9 cellular contexts compared by ENCODE assay signal in genomic region chr1:209651148-209651547, GRCh38. TPM values are rescaled to one million over a fixed set of nuclear protein-coding genes. Genes with fewer than 3 reads are reported as not detected.
DNase-seq lines count a peak whose midpoint lies in the region; ATAC-seq and TF ChIP-seq lines count a peak whose summit lies in the region.
"Had no signal": no experiment of that assay in that cellular context is flagged by ENCODE, and none has a peak within 500 bp of the region (broad histone marks: within the 10 kb centered on the region; RNA-seq: fewer than 3 reads in every experiment).

No MANE protein-coding gene starts in this region.

- TF ChIP-seq CTCF in GM10266 (IDR thresholded peaks at IDR 0.05; ENCODE audit: control insufficient read depth, insufficient read depth, low read depth, missing control alignments) (no peak), OCI-LY7 (conservative IDR thresholded peaks at IDR 0.05; ENCODE audit: low read length) (no peak)

- CTCF ChIA-PET in OCI-LY7 (lab: Charles Lee; ENCODE audit: unreplicated experiment): no interaction called here

- H4K20me1 ChIP-seq in OCI-LY7 (ENCODE audit: insufficient read depth, low read length): no peaks in the 10 kb centered on the region

- ATAC-seq in HG02870 (IDR thresholded peaks at IDR 0.05; ENCODE audit: unreplicated experiment): peak; percentile 79
- peak; percentile 96 for ATAC-seq in activated naive CD8-positive, alpha-beta T cell treated with anti-CD3 and anti-CD28 coated beads, Interleukin-2, amount 10 ng/mL, durations not matched to agents 7 days and 5 days (ENCODE audit: low read depth)
- peak; percentile 61 for ATAC-seq in left colon
- ATAC-seq in stimulated activated effector memory CD8-positive, alpha-beta T cell treated with anti-CD3 and anti-CD28 coated beads, Interleukin-12 subunit alpha, Interleukin-12 subunit beta, amount 100 ng/mL, for 72 hours: peak; percentile 95

- H3K4me1 Mint-ChIP-seq in activated naive CD8-positive, alpha-beta T cell treated with anti-CD3 and anti-CD28 coated beads, Interleukin-2, amount 10 ng/mL, durations not matched to agents 7 days and 5 days: peaks cover 16% of the 10 kb centered on the region
- H3K4me1 Mint-ChIP-seq in stimulated activated effector memory CD8-positive, alpha-beta T cell treated with anti-CD3 and anti-CD28 coated beads, Interleukin-12 subunit alpha, Interleukin-12 subunit beta, amount 100 ng/mL, for 72 hours: peaks cover 46% of the 10 kb centered on the region
- H3K4me1 Mint-ChIP-seq: neural crest cell had no signal

- no peaks in the 10 kb centered on the region for H3K9me3 Mint-ChIP-seq in activated naive CD8-positive, alpha-beta T cell treated with anti-CD3 and anti-CD28 coated beads, Interleukin-2, amount 10 ng/mL, durations not matched to agents 7 days and 5 days
- H3K9me3 Mint-ChIP-seq in stimulated activated effector memory CD8-positive, alpha-beta T cell treated with anti-CD3 and anti-CD28 coated beads, Interleukin-12 subunit alpha, Interleukin-12 subunit beta, amount 100 ng/mL, for 72 hours: no peaks in the 10 kb centered on the region
- H3K9me3 Mint-ChIP-seq: neural crest cell had no signal

- H3K79me2 ChIP-seq in OCI-LY7 (ENCODE audit: insufficient read depth, low read depth, low read length): no peaks in the 10 kb centered on the region

- intact Hi-C loops in left colon (cut with DNase I, micrococcal nuclease) (no loop called here), OCI-LY7 (cut with micrococcal nuclease; ENCODE audit: unreplicated experiment) (no loop called here)

- BruUV-seq in OCI-LY7 (replicated peaks; lab: Mats Ljungman, UMichigan): no TSS peak

- H3K36me3 ChIP-seq in OCI-LY7 (ENCODE audit: insufficient read depth, low read length): no peaks in the 10 kb centered on the region

- H3K27ac ChIP-seq in OCI-LY7 (ENCODE audit: low read depth, low read length, poor library complexity, severe bottlenecking): no peak overlapping the region

- H3K27ac Mint-ChIP-seq in activated naive CD8-positive, alpha-beta T cell treated with anti-CD3 and anti-CD28 coated beads, Interleukin-2, amount 10 ng/mL, durations not matched to agents 7 days and 5 days: peak overlapping the region; percentile 39
- H3K27ac Mint-ChIP-seq in stimulated activated effector memory CD8-positive, alpha-beta T cell treated with anti-CD3 and anti-CD28 coated beads, Interleukin-12 subunit alpha, Interleukin-12 subunit beta, amount 100 ng/mL, for 72 hours: peak overlapping the region; percentile 74

- H3K9me2 ChIP-seq in OCI-LY7 (ENCODE audit: insufficient read depth, low read length): no peaks in the 10 kb centered on the region

- H2AFZ ChIP-seq in OCI-LY7 (ENCODE audit: low read length): no peak overlapping the region

- no peak overlapping the region for H3K4me2 ChIP-seq in OCI-LY7 (ENCODE audit: low read length)

- POLR2A ChIA-PET in activated naive CD8-positive, alpha-beta T cell treated with anti-CD3 and anti-CD28 coated beads, Interleukin-2, amount 10 ng/mL, durations not matched to agents 7 days and 5 days (lab: Charles Lee): no interaction called here
- POLR2A ChIA-PET in OCI-LY7 (lab: Charles Lee): interaction anchor here (0.5 kb wide), 1 partner anchor 9 kb away, joined by 3 read pairs; no protein-coding TSS in a partner anchor

- H3K4me1 ChIP-seq in OCI-LY7 (ENCODE audit: insufficient read depth, low read length, poor library complexity, severe bottlenecking): no peaks in the 10 kb centered on the region

- no peak overlapping the region for H3K4me3 Mint-ChIP-seq in activated naive CD8-positive, alpha-beta T cell treated with anti-CD3 and anti-CD28 coated beads, Interleukin-2, amount 10 ng/mL, durations not matched to agents 7 days and 5 days
- H3K4me3 Mint-ChIP-seq in stimulated activated effector memory CD8-positive, alpha-beta T cell treated with anti-CD3 and anti-CD28 coated beads, Interleukin-12 subunit alpha, Interleukin-12 subunit beta, amount 100 ng/mL, for 72 hours: no peak overlapping the region
- H3K4me3 Mint-ChIP-seq: neural crest cell had no signal

- no peaks in the 10 kb centered on the region for H3K9me3 ChIP-seq in OCI-LY7 (ENCODE audit: low read length)

- DNase-seq in GM10266 (ENCODE audit: extremely low spot score) (peak; percentile 50), RPMI7951 (ENCODE audit: low read depth) (peak; percentile 92), left colon (peak; percentile 75 to 88), NCI-H526 (lab: John Stamatoyannopoulos, UW) (no peak), OCI-LY7 (ENCODE audit: low spot score) (no peak)
- peak; percentile 55 for DNase-seq in activated naive CD8-positive, alpha-beta T cell treated with anti-CD3 and anti-CD28 coated beads, Interleukin-2, amount 10 ng/mL, durations not matched to agents 7 days and 5 days
- peak; percentile 44 to 78 for DNase-seq in stimulated activated effector memory CD8-positive, alpha-beta T cell treated with anti-CD3 and anti-CD28 coated beads, Interleukin-12 subunit alpha, Interleukin-12 subunit beta, amount 100 ng/mL, for 72 hours (ENCODE audit: low spot score in 2 of 2)

- H3K27me3 Mint-ChIP-seq in activated naive CD8-positive, alpha-beta T cell treated with anti-CD3 and anti-CD28 coated beads, Interleukin-2, amount 10 ng/mL, durations not matched to agents 7 days and 5 days: peaks cover 3% of the 10 kb centered on the region

- no peak overlapping the region for H3K4me3 ChIP-seq in OCI-LY7 (ENCODE audit: low read depth, low read length, poor library complexity, severe bottlenecking)

- no peaks in the 10 kb centered on the region for H3K36me3 Mint-ChIP-seq in activated naive CD8-positive, alpha-beta T cell treated with anti-CD3 and anti-CD28 coated beads, Interleukin-2, amount 10 ng/mL, durations not matched to agents 7 days and 5 days
- no peaks in the 10 kb centered on the region for H3K36me3 Mint-ChIP-seq in stimulated activated effector memory CD8-positive, alpha-beta T cell treated with anti-CD3 and anti-CD28 coated beads, Interleukin-12 subunit alpha, Interleukin-12 subunit beta, amount 100 ng/mL, for 72 hours

RNA-seq across cellular contexts. Expression of gene LAMB3, which starts 1.1 kb away (rescaled TPM):
- 20.2 and 22.5 TPM in 2 replicates for total RNA-seq in RPMI7951 (2014; rRNA removed; shearing (Covaris generic))
- total RNA-seq in activated naive CD8-positive, alpha-beta T cell treated with anti-CD3 and anti-CD28 coated beads, Interleukin-2, amount 10 ng/mL, durations not matched to agents 7 days and 5 days: under 1 TPM; 0.83 to 0.96 TPM
- total RNA-seq in left colon (100 to 1,000 TPM in 1 of 2 donors, 10 to 100 TPM in 1; 85.2 to 136 TPM), OCI-LY7 (2022) (0.17 and 0.46 TPM in 2 replicates)
- 0.41 TPM in 1 of 2 replicates, not detected in the other for total RNA-seq in OCI-LY7 (2014; rRNA removed; shearing (Covaris generic))
- total RNA-seq: neural crest cell had no signal

RNA-seq across cellular contexts. Expression of gene G0S2, which starts 24.1 kb away (rescaled TPM):
- total RNA-seq in RPMI7951 (2014; rRNA removed; shearing (Covaris generic)): 20.9 and 31.5 TPM in 2 replicates
- under 1 TPM; 0.37 to 0.47 TPM for total RNA-seq in activated naive CD8-positive, alpha-beta T cell treated with anti-CD3 and anti-CD28 coated beads, Interleukin-2, amount 10 ng/mL, durations not matched to agents 7 days and 5 days
- total RNA-seq in left colon (1 to 10 TPM; 4.4 to 5.9 TPM), OCI-LY7 (2022) (not detected in 2 replicates)
- not detected in 2 replicates for total RNA-seq in OCI-LY7 (2014; rRNA removed; shearing (Covaris generic))

RNA-seq across cellular contexts. Expression of gene HSD11B1, which starts 53.5 kb away (rescaled TPM):
- total RNA-seq in RPMI7951 (2014; rRNA removed; shearing (Covaris generic)): 0.20 and 0.72 TPM in 2 replicates
- total RNA-seq in activated naive CD8-positive, alpha-beta T cell treated with anti-CD3 and anti-CD28 coated beads, Interleukin-2, amount 10 ng/mL, durations not matched to agents 7 days and 5 days: not detected
- total RNA-seq in left colon: under 1 TPM; 0.61 to 0.87 TPM
- not detected in 2 replicates for total RNA-seq in OCI-LY7 (2014; rRNA removed; shearing (Covaris generic))
- not detected in 2 replicates for total RNA-seq in OCI-LY7 (2022)
- total RNA-seq: neural crest cell had no signal

Comparison
In these comparisons a context has a peak if more than half of its experiments do, and no peak if none do; other contexts are left out.
1. DNase-seq: peak in GM10266 (single experiment), RPMI7951 (single experiment), activated naive CD8-positive, alpha-beta T cell treated with anti-CD3 and anti-CD28 coated beads, Interleukin-2, amount 10 ng/mL, durations not matched to agents 7 days and 5 days (single experiment), left colon (2 of 2) and stimulated activated effector memory CD8-positive, alpha-beta T cell treated with anti-CD3 and anti-CD28 coated beads, Interleukin-12 subunit alpha, Interleukin-12 subunit beta, amount 100 ng/mL, for 72 hours (2 of 2); none in NCI-H526 (0 of 2) and OCI-LY7 (single experiment).
2. RNA of gene LAMB3, which starts 1.1 kb away (total RNA-seq): 85.2 to 136 TPM in left colon and 20.2 to 22.5 TPM in RPMI7951; 0.83 to 0.96 TPM in activated naive CD8-positive, alpha-beta T cell treated with anti-CD3 and anti-CD28 coated beads, Interleukin-2, amount 10 ng/mL, durations not matched to agents 7 days and 5 days and 0.17 to 0.46 TPM in OCI-LY7; every median in the first group is over 10 times any median in the second.
3. Peak in every context shown above with its lines, with median percentiles within 50 percentile points of each other: ATAC-seq.